Comparison of ENCODE assay signal across 26 cellular contexts in the genomic region with DNA sequence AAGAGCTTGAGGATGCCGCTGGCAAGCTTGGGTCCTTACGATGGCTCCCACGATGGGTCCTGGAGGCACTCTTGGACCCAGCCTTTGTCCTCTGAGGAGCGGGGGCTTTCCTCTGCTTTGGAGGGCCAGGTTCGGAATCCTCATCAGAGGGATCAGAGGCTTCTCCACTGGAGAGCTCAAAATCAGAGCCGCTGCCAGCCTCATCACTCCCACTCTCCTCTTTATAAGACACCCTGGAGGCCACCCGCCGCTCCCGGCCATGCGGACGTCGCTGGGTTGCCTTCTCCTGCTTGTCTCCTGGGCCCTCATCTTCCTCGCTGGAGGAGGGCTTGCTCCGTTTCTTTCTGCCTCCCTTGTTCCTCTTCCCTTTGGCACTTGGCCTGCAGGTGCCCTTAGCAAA. TPM values are rescaled to one million over a fixed set of nuclear protein-coding genes. Genes with fewer than 3 reads are reported as not detected.
DNase-seq lines count a peak whose midpoint lies in the region; ATAC-seq and TF ChIP-seq lines count a peak whose summit lies in the region.
"Had no signal": no experiment of that assay in that cellular context is flagged by ENCODE, and none has a peak within 500 bp of the region (broad histone marks: within the 10 kb centered on the region; RNA-seq: fewer than 3 reads in every experiment).

No MANE protein-coding gene starts in this region.

- no peak overlapping the region for H3K27ac Mint-ChIP-seq in activated CD8-positive, alpha-beta T cell treated with anti-CD3 and anti-CD28 coated beads, Interleukin-2, amount 10 ng/mL, durations not matched to agents 7 days and 5 days
- H3K27ac Mint-ChIP-seq in activated CD8-positive, alpha-beta T cell treated with anti-CD3 and anti-CD28 coated beads for 36 hours: no peak overlapping the region
- H3K27ac Mint-ChIP-seq in endothelial cell (ENCODE audit: unreplicated experiment): no peak overlapping the region
- peak overlapping the region; percentile 65 for H3K27ac Mint-ChIP-seq in stimulated activated effector memory CD8-positive, alpha-beta T cell treated with anti-CD3 and anti-CD28 coated beads, Interleukin-12 subunit alpha, Interleukin-12 subunit beta, amount 100 ng/mL, for 72 hours
- H3K27ac Mint-ChIP-seq in CD8-positive, alpha-beta memory T cell: no peak overlapping the region

- peaks cover 7% of the 10 kb centered on the region for H3K9me3 ChIP-seq in RWPE2 (ENCODE audit: severe bottlenecking)
- peaks cover 7% of the 10 kb centered on the region for H3K9me3 ChIP-seq in CD8-positive, alpha-beta memory T cell (ENCODE audit: low read length)
- H3K9me3 ChIP-seq: BE2C had no signal

- CTCF ChIA-PET in activated CD8-positive, alpha-beta T cell treated with anti-CD3 and anti-CD28 coated beads, Interleukin-2, amount 10 ng/mL, durations not matched to agents 7 days and 5 days (lab: Charles Lee): no interaction called here
- CTCF ChIA-PET in activated CD8-positive, alpha-beta T cell treated with anti-CD3 and anti-CD28 coated beads for 36 hours (lab: Charles Lee): interaction anchor here (1.4 kb wide), 1 partner anchor 261 kb away, joined by 4 read pairs; no protein-coding TSS in a partner anchor
- CTCF ChIA-PET in CD8-positive, alpha-beta memory T cell (lab: Charles Lee): interaction anchor here (1.2 to 1.5 kb wide), 2 partner anchors 13 to 20 kb away, joined by 3 to 5 read pairs; a partner anchor contains a TSS

- POLR2A ChIA-PET in activated CD8-positive, alpha-beta T cell treated with anti-CD3 and anti-CD28 coated beads, Interleukin-2, amount 10 ng/mL, durations not matched to agents 7 days and 5 days (lab: Charles Lee): interaction anchor here (0.9 kb wide), 2 partner anchors 16 to 21 kb away, joined by 3 read pairs; no protein-coding TSS in a partner anchor
- POLR2A ChIA-PET in activated CD8-positive, alpha-beta T cell treated with anti-CD3 and anti-CD28 coated beads for 36 hours (lab: Charles Lee): interaction anchor here (0.6 kb wide), 1 partner anchor 13 kb away, joined by 3 read pairs; no protein-coding TSS in a partner anchor
- POLR2A ChIA-PET in CD8-positive, alpha-beta memory T cell (lab: Charles Lee): no interaction called here

- no peaks in the 10 kb centered on the region for H3K27me3 ChIP-seq in RWPE2 (ENCODE audit: insufficient read depth, poor library complexity, severe bottlenecking)
- no peaks in the 10 kb centered on the region for H3K27me3 ChIP-seq in CD8-positive, alpha-beta memory T cell (ENCODE audit: insufficient read depth, low read length, poor library complexity, severe bottlenecking)
- H3K27me3 ChIP-seq: BE2C, MG63 had no signal

- H3K9me3 Mint-ChIP-seq in activated CD8-positive, alpha-beta T cell treated with anti-CD3 and anti-CD28 coated beads, Interleukin-2, amount 10 ng/mL, durations not matched to agents 7 days and 5 days (ENCODE audit: insufficient read depth): peaks cover 26% of the 10 kb centered on the region
- peaks cover 17% of the 10 kb centered on the region for H3K9me3 Mint-ChIP-seq in activated CD8-positive, alpha-beta T cell treated with anti-CD3 and anti-CD28 coated beads for 36 hours
- no peaks in the 10 kb centered on the region for H3K9me3 Mint-ChIP-seq in endothelial cell (ENCODE audit: unreplicated experiment)
- peaks cover 7% of the 10 kb centered on the region for H3K9me3 Mint-ChIP-seq in stimulated activated effector memory CD8-positive, alpha-beta T cell treated with anti-CD3 and anti-CD28 coated beads, Interleukin-12 subunit alpha, Interleukin-12 subunit beta, amount 100 ng/mL, for 72 hours
- H3K9me3 Mint-ChIP-seq in CD8-positive, alpha-beta memory T cell: peaks cover 6 to 16% (median 10%) of the 10 kb centered on the region in 5 donors

- H3K36me3 Mint-ChIP-seq in activated CD8-positive, alpha-beta T cell treated with anti-CD3 and anti-CD28 coated beads, Interleukin-2, amount 10 ng/mL, durations not matched to agents 7 days and 5 days (ENCODE audit: low read depth): peaks cover 71% of the 10 kb centered on the region
- H3K36me3 Mint-ChIP-seq in activated CD8-positive, alpha-beta T cell treated with anti-CD3 and anti-CD28 coated beads for 36 hours (ENCODE audit: low read depth): peaks cover 71% of the 10 kb centered on the region
- H3K36me3 Mint-ChIP-seq in endothelial cell (ENCODE audit: low read depth, unreplicated experiment): peaks cover 72% of the 10 kb centered on the region
- peaks cover 100% of the 10 kb centered on the region for H3K36me3 Mint-ChIP-seq in stimulated activated effector memory CD8-positive, alpha-beta T cell treated with anti-CD3 and anti-CD28 coated beads, Interleukin-12 subunit alpha, Interleukin-12 subunit beta, amount 100 ng/mL, for 72 hours
- H3K36me3 Mint-ChIP-seq in CD8-positive, alpha-beta memory T cell: peaks cover 44 to 94% (median 52%) of the 10 kb centered on the region in 3 donors

- H3K36me3 ChIP-seq in RWPE2 (ENCODE audit: low read depth): peaks cover 92% of the 10 kb centered on the region
- H3K36me3 ChIP-seq in CD8-positive, alpha-beta memory T cell (ENCODE audit: insufficient read depth, low read length): peaks cover 76% of the 10 kb centered on the region

- H3K4me1 Mint-ChIP-seq in activated CD8-positive, alpha-beta T cell treated with anti-CD3 and anti-CD28 coated beads, Interleukin-2, amount 10 ng/mL, durations not matched to agents 7 days and 5 days (ENCODE audit: low read depth): no peaks in the 10 kb centered on the region
- peaks cover 17% of the 10 kb centered on the region for H3K4me1 Mint-ChIP-seq in activated CD8-positive, alpha-beta T cell treated with anti-CD3 and anti-CD28 coated beads for 36 hours (ENCODE audit: low read depth)
- H3K4me1 Mint-ChIP-seq in endothelial cell (ENCODE audit: unreplicated experiment): no peaks in the 10 kb centered on the region
- H3K4me1 Mint-ChIP-seq in stimulated activated effector memory CD8-positive, alpha-beta T cell treated with anti-CD3 and anti-CD28 coated beads, Interleukin-12 subunit alpha, Interleukin-12 subunit beta, amount 100 ng/mL, for 72 hours: peaks cover 15% of the 10 kb centered on the region
- H3K4me1 Mint-ChIP-seq in CD8-positive, alpha-beta memory T cell: peaks cover 6 to 28% (median 15%) of the 10 kb centered on the region in 3 donors

- intact Hi-C loops in activated CD8-positive, alpha-beta T cell treated with anti-CD3 and anti-CD28 coated beads for 36 hours (cut with micrococcal nuclease): no loop called here

- no peak for ATAC-seq in activated CD8-positive, alpha-beta T cell treated with anti-CD3 and anti-CD28 coated beads, Interleukin-2, amount 10 ng/mL, durations not matched to agents 7 days and 5 days
- ATAC-seq in activated CD8-positive, alpha-beta T cell treated with anti-CD3 and anti-CD28 coated beads for 36 hours: no peak
- no peak for ATAC-seq in RWPE2 (ENCODE audit: low read depth)
- no peak for ATAC-seq in stimulated activated effector memory CD8-positive, alpha-beta T cell treated with anti-CD3 and anti-CD28 coated beads, Interleukin-12 subunit alpha, Interleukin-12 subunit beta, amount 100 ng/mL, for 72 hours
- ATAC-seq in HG03097 (IDR thresholded peaks at IDR 0.05; ENCODE audit: low FRiP score, unreplicated experiment): no peak
- ATAC-seq: K562 had no signal

- no peak for TF ChIP-seq CTCF in activated CD8-positive, alpha-beta T cell treated with anti-CD3 and anti-CD28 coated beads for 36 hours (IDR thresholded peaks at IDR 0.05)
- TF ChIP-seq CTCF in RWPE2 (IDR thresholded peaks at IDR 0.05; ENCODE audit: poor library complexity, severe bottlenecking) (no peak), endothelial cell (IDR thresholded peaks at IDR 0.05; ENCODE audit: unreplicated experiment) (no peak)

- H3K4me3 Mint-ChIP-seq in activated CD8-positive, alpha-beta T cell treated with anti-CD3 and anti-CD28 coated beads, Interleukin-2, amount 10 ng/mL, durations not matched to agents 7 days and 5 days: no peak overlapping the region
- no peak overlapping the region for H3K4me3 Mint-ChIP-seq in activated CD8-positive, alpha-beta T cell treated with anti-CD3 and anti-CD28 coated beads for 36 hours
- peak overlapping the region; percentile 63 for H3K4me3 Mint-ChIP-seq in endothelial cell (ENCODE audit: unreplicated experiment)
- no peak overlapping the region for H3K4me3 Mint-ChIP-seq in stimulated activated effector memory CD8-positive, alpha-beta T cell treated with anti-CD3 and anti-CD28 coated beads, Interleukin-12 subunit alpha, Interleukin-12 subunit beta, amount 100 ng/mL, for 72 hours
- peak overlapping the region in 1 of 7 donors; percentile 57 for H3K4me3 Mint-ChIP-seq in CD8-positive, alpha-beta memory T cell
- H3K4me3 Mint-ChIP-seq: CD14-positive monocyte had no signal

- peak; percentile 9 for DNase-seq in activated CD8-positive, alpha-beta T cell treated with anti-CD3 and anti-CD28 coated beads, Interleukin-2, amount 10 ng/mL, durations not matched to agents 7 days and 5 days
- no peak for DNase-seq in activated CD8-positive, alpha-beta T cell treated with anti-CD3 and anti-CD28 coated beads for 36 hours
- DNase-seq in RWPE2 (ENCODE audit: low spot score) (no peak), endothelial cell (ENCODE audit: low spot score) (no peak), HT-29 (ENCODE audit: low spot score) (no peak)
- DNase-seq in stimulated activated effector memory CD8-positive, alpha-beta T cell treated with anti-CD3 and anti-CD28 coated beads, Interleukin-12 subunit alpha, Interleukin-12 subunit beta, amount 100 ng/mL, for 72 hours (ENCODE audit: low spot score in 2 of 2): peak in 1 of 2 donors; percentile 26
- no peak for DNase-seq in CD8-positive, alpha-beta memory T cell
- DNase-seq: ACHN; BE2C; DMS53; GM23248; H7; MG63; NCI-H1105 treated with DMSO at 0.1 percent for 48 hours; NCI-H146; NCI-H1930; NCI-H2107; NCI-H524; NCI-H774; NK-92 treated with Interleukin-12 subunit alpha and Interleukin-12 subunit beta, amount 100 ng/mL, for 24 hours; PC-9; SHP77 had no signal

- peaks cover 17% of the 10 kb centered on the region for H3K4me1 ChIP-seq in RWPE2 (ENCODE audit: insufficient read depth, poor library complexity, severe bottlenecking)
- H3K4me1 ChIP-seq in CD8-positive, alpha-beta memory T cell (ENCODE audit: insufficient read depth, low read length): no peaks in the 10 kb centered on the region
- H3K4me1 ChIP-seq: BE2C had no signal

- peak overlapping the region; percentile 75 for H3K27ac ChIP-seq in RWPE2 (ENCODE audit: poor library complexity, severe bottlenecking)
- H3K27ac ChIP-seq in CD8-positive, alpha-beta memory T cell (ENCODE audit: low read depth, low read length): no peak overlapping the region
- H3K27ac ChIP-seq: 22Rv1, GM23248, PC-9 had no signal

- no peak overlapping the region for H3K4me3 ChIP-seq in RWPE2 (ENCODE audit: severe bottlenecking)
- no peak overlapping the region for H3K4me3 ChIP-seq in CD8-positive, alpha-beta memory T cell (ENCODE audit: low read length)
- H3K4me3 ChIP-seq: GM23248, K562, MG63, PC-9 had no signal

- H3K27me3 Mint-ChIP-seq in activated CD8-positive, alpha-beta T cell treated with anti-CD3 and anti-CD28 coated beads, Interleukin-2, amount 10 ng/mL, durations not matched to agents 7 days and 5 days (ENCODE audit: low read depth): no peaks in the 10 kb centered on the region
- no peaks in the 10 kb centered on the region for H3K27me3 Mint-ChIP-seq in activated CD8-positive, alpha-beta T cell treated with anti-CD3 and anti-CD28 coated beads for 36 hours
- peaks cover 6% of the 10 kb centered on the region for H3K27me3 Mint-ChIP-seq in endothelial cell (ENCODE audit: unreplicated experiment)
- no peaks in the 10 kb centered on the region for H3K27me3 Mint-ChIP-seq in CD8-positive, alpha-beta memory T cell

RNA-seq across cellular contexts. Expression of a gene that starts 20.0 kb away (rescaled TPM):
- total RNA-seq in activated CD8-positive, alpha-beta T cell treated with anti-CD3 and anti-CD28 coated beads, Interleukin-2, amount 10 ng/mL, durations not matched to agents 7 days and 5 days: 10 to 100 TPM; 29.4 to 31.6 TPM
- 10 to 100 TPM; 23.5 to 24.8 TPM for total RNA-seq in activated CD8-positive, alpha-beta T cell treated with anti-CD3 and anti-CD28 coated beads for 36 hours
- total RNA-seq in endothelial cell (ENCODE audit: unreplicated experiment): 35.6 TPM
- total RNA-seq in CD8-positive, alpha-beta memory T cell: 10 to 100 TPM; 38.8 to 38.9 TPM
- 44.0 TPM for polyA plus RNA-seq in CD8-positive, alpha-beta memory T cell
- 8.6 and 9.3 TPM in 2 replicates for total RNA-seq in HT-29 (2014; rRNA removed; shearing (Covaris generic))

RNA-seq across cellular contexts. Expression of a gene that starts 20.2 kb away (rescaled TPM):
- total RNA-seq in activated CD8-positive, alpha-beta T cell treated with anti-CD3 and anti-CD28 coated beads, Interleukin-2, amount 10 ng/mL, durations not matched to agents 7 days and 5 days: 10 to 100 TPM; 19.2 to 20.2 TPM
- 10 to 100 TPM; 20.0 to 20.5 TPM for total RNA-seq in activated CD8-positive, alpha-beta T cell treated with anti-CD3 and anti-CD28 coated beads for 36 hours
- 14.7 TPM for total RNA-seq in endothelial cell (ENCODE audit: unreplicated experiment)
- 10 to 100 TPM; 25.8 to 26.6 TPM for total RNA-seq in CD8-positive, alpha-beta memory T cell
- polyA plus RNA-seq in CD8-positive, alpha-beta memory T cell: 22.9 TPM
- total RNA-seq in HT-29 (2014; rRNA removed; shearing (Covaris generic)): 7.1 and 7.4 TPM in 2 replicates

RNA-seq across cellular contexts. Expression of a gene that starts 33.5 kb away (rescaled TPM):
- total RNA-seq in activated CD8-positive, alpha-beta T cell treated with anti-CD3 and anti-CD28 coated beads, Interleukin-2, amount 10 ng/mL, durations not matched to agents 7 days and 5 days: 10 to 100 TPM; 27.9 to 28.8 TPM
- 10 to 100 TPM; 19.7 to 20.2 TPM for total RNA-seq in activated CD8-positive, alpha-beta T cell treated with anti-CD3 and anti-CD28 coated beads for 36 hours
- total RNA-seq in endothelial cell (ENCODE audit: unreplicated experiment): 31.9 TPM
- total RNA-seq in CD8-positive, alpha-beta memory T cell: 10 to 100 TPM; 48.8 to 49.4 TPM
- 75.3 TPM for polyA plus RNA-seq in CD8-positive, alpha-beta memory T cell
- total RNA-seq in HT-29 (2014; rRNA removed; shearing (Covaris generic)): 22.1 and 23.1 TPM in 2 replicates

RNA-seq across cellular contexts. Expression of a gene that starts 33.7 kb away (rescaled TPM):
- total RNA-seq in activated CD8-positive, alpha-beta T cell treated with anti-CD3 and anti-CD28 coated beads, Interleukin-2, amount 10 ng/mL, durations not matched to agents 7 days and 5 days: 10 to 100 TPM; 17.3 to 18.1 TPM
- 10 to 100 TPM; 27.6 to 30.2 TPM for total RNA-seq in activated CD8-positive, alpha-beta T cell treated with anti-CD3 and anti-CD28 coated beads for 36 hours
- total RNA-seq in endothelial cell (ENCODE audit: unreplicated experiment): 11.1 TPM
- total RNA-seq in CD8-positive, alpha-beta memory T cell: 10 to 100 TPM; 21.7 to 21.8 TPM
- 13.9 TPM for polyA plus RNA-seq in CD8-positive, alpha-beta memory T cell
- total RNA-seq in HT-29 (2014; rRNA removed; shearing (Covaris generic)): 11.7 and 15.1 TPM in 2 replicates
